In genomic region chr15:77915261-77915960, GRCh38 we compare ENCODE assay signal across 17 cellular contexts.
DNase-seq lines count a peak whose midpoint lies in the region; ATAC-seq and TF ChIP-seq lines count a peak whose summit lies in the region.
"Had no signal": no experiment of that assay in that cellular context is flagged by ENCODE, and none has a peak within 500 bp of the region (broad histone marks: within the 10 kb centered on the region; RNA-seq: fewer than 3 reads in every experiment).

No MANE protein-coding gene starts in this region.

- peaks cover 21% of the 10 kb centered on the region for H3K27me3 Mint-ChIP-seq in activated naive CD8-positive, alpha-beta T cell treated with anti-CD3 and anti-CD28 coated beads, Interleukin-2, amount 10 ng/mL, durations not matched to agents 7 days and 5 days
- H3K27me3 Mint-ChIP-seq in activated naive CD8-positive, alpha-beta T cell treated with anti-CD3 and anti-CD28 coated beads, Interleukin-2, amount 50 U/mL, for 24 hours = peaks cover 12% of the 10 kb centered on the region

- no peak overlapping the region for H3K27ac Mint-ChIP-seq in activated naive CD8-positive, alpha-beta T cell treated with anti-CD3 and anti-CD28 coated beads, Interleukin-2, amount 10 ng/mL, durations not matched to agents 7 days and 5 days
- no peak overlapping the region for H3K27ac Mint-ChIP-seq in activated naive CD8-positive, alpha-beta T cell treated with anti-CD3 and anti-CD28 coated beads, Interleukin-2, amount 50 U/mL, for 24 hours

- no CpG with 5 or more reads among the region's 19 CpGs for WGBS in neuronal stem cell (ENCODE audit: extremely low coverage in 2 of 2, insufficient read length in 2 of 2, insufficient replicate concordance in 1 of 2), 2 donors

- no peaks in the 10 kb centered on the region for H3K4me1 Mint-ChIP-seq in activated naive CD8-positive, alpha-beta T cell treated with anti-CD3 and anti-CD28 coated beads, Interleukin-2, amount 10 ng/mL, durations not matched to agents 7 days and 5 days
- no peaks in the 10 kb centered on the region for H3K4me1 Mint-ChIP-seq in activated naive CD8-positive, alpha-beta T cell treated with anti-CD3 and anti-CD28 coated beads, Interleukin-2, amount 50 U/mL, for 24 hours

- no peak overlapping the region for H2BK12ac ChIP-seq in neuronal stem cell (ENCODE audit: low read length)

- H4K8ac ChIP-seq in neuronal stem cell (ENCODE audit: low read depth, low read length) = no peak overlapping the region

- H3K9me3 Mint-ChIP-seq in activated naive CD8-positive, alpha-beta T cell treated with anti-CD3 and anti-CD28 coated beads, Interleukin-2, amount 10 ng/mL, durations not matched to agents 7 days and 5 days = no peaks in the 10 kb centered on the region
- no peaks in the 10 kb centered on the region for H3K9me3 Mint-ChIP-seq in activated naive CD8-positive, alpha-beta T cell treated with anti-CD3 and anti-CD28 coated beads, Interleukin-2, amount 50 U/mL, for 24 hours

- H3K23ac ChIP-seq in neuronal stem cell (ENCODE audit: low read depth, low read length, poor library complexity) = no peak overlapping the region

- H3K18ac ChIP-seq in neuronal stem cell (ENCODE audit: low read length) = no peak overlapping the region

- peaks cover 0 to 4% (median 0%) of the 10 kb centered on the region in 3 experiments for H3K27me3 ChIP-seq in neuronal stem cell (ENCODE audit: control insufficient read depth in 3 of 3, insufficient read depth in 3 of 3, low read depth in 1 of 3, low read length in 3 of 3)

- no peak for ATAC-seq in activated naive CD8-positive, alpha-beta T cell treated with anti-CD3 and anti-CD28 coated beads, Interleukin-2, amount 10 ng/mL, durations not matched to agents 7 days and 5 days (ENCODE audit: low read depth)
- ATAC-seq in activated naive CD8-positive, alpha-beta T cell treated with anti-CD3 and anti-CD28 coated beads, Interleukin-2, amount 50 U/mL, for 24 hours = no peak
- no peak for ATAC-seq in HG03039 (IDR thresholded peaks at IDR 0.05; ENCODE audit: unreplicated experiment)
- ATAC-seq: A549, GM12878 had no signal

- no peak overlapping the region for H3K4ac ChIP-seq in neuronal stem cell (ENCODE audit: low read length)

- no peaks in the 10 kb centered on the region for H3K4me1 ChIP-seq in neuronal stem cell (ENCODE audit: control insufficient read depth in 2 of 2, insufficient read depth in 1 of 2, low read depth in 1 of 2, low read length in 2 of 2)
- H3K4me1 ChIP-seq: A549, HAP-1 had no signal

- peak overlapping the region; percentile 5 for H2BK5ac ChIP-seq in neuronal stem cell (ENCODE audit: low read length)

- no peak overlapping the region for H3K4me3 ChIP-seq in neuronal stem cell (ENCODE audit: low read length in 2 of 2)
- no peak overlapping the region for H3K4me3 ChIP-seq in foreskin fibroblast (ENCODE audit: low read depth in 1 of 2, low read length in 2 of 2)
- H3K4me3 ChIP-seq: A549, GM12878, HAP-1 had no signal

- H3K9ac ChIP-seq in neuronal stem cell (ENCODE audit: low read depth, low read length, poor library complexity) = no peak overlapping the region

- POLR2A ChIA-PET in activated naive CD8-positive, alpha-beta T cell treated with anti-CD3 and anti-CD28 coated beads, Interleukin-2, amount 10 ng/mL, durations not matched to agents 7 days and 5 days (lab: Charles Lee) = no interaction called here

- H2BK15ac ChIP-seq in neuronal stem cell (ENCODE audit: low read length) = no peak overlapping the region

- no peaks in the 10 kb centered on the region for H3K79me1 ChIP-seq in neuronal stem cell (ENCODE audit: low read depth, low read length)

- no peak overlapping the region for H4K91ac ChIP-seq in neuronal stem cell (ENCODE audit: low read depth, low read length, poor library complexity)

- no peak for TF ChIP-seq CTCF in foreskin fibroblast (IDR thresholded peaks at IDR 0.05; ENCODE audit: low read depth, low read length)

- no peak overlapping the region for H3K4me2 ChIP-seq in neuronal stem cell (ENCODE audit: insufficient read depth, low read length, poor library complexity, severe bottlenecking)
- H3K4me2 ChIP-seq: A549 had no signal

- DNase-seq in activated naive CD8-positive, alpha-beta T cell treated with anti-CD3 and anti-CD28 coated beads, Interleukin-2, amount 10 ng/mL, durations not matched to agents 7 days and 5 days = peak; percentile 4
- DNase-seq in activated naive CD8-positive, alpha-beta T cell treated with anti-CD3 and anti-CD28 coated beads, Interleukin-2, amount 50 U/mL, for 24 hours = no peak
- peak; percentile 40 for DNase-seq in activated CD8-positive, alpha-beta memory T cell treated with anti-CD3 and anti-CD28 coated beads, Interleukin-2, amount 50 U/mL, for 48 hours
- DNase-seq in neuronal stem cell (ENCODE audit: low spot score) = no peak
- no peak for DNase-seq in foreskin fibroblast
- DNase-seq in NCI-H2107 treated with DMSO at 0.1 percent for 48 hours (lab: John Stamatoyannopoulos, UW; ENCODE audit: unreplicated experiment) = no peak
- DNase-seq: COR-L47, DMS53, IMR-90, NCI-H1930, NCI-H2171 treated with DMSO at 0.1 percent for 48 hours, NCI-H510A had no signal

- H3K36me3 Mint-ChIP-seq in activated naive CD8-positive, alpha-beta T cell treated with anti-CD3 and anti-CD28 coated beads, Interleukin-2, amount 10 ng/mL, durations not matched to agents 7 days and 5 days = no peaks in the 10 kb centered on the region
- no peaks in the 10 kb centered on the region for H3K36me3 Mint-ChIP-seq in activated naive CD8-positive, alpha-beta T cell treated with anti-CD3 and anti-CD28 coated beads, Interleukin-2, amount 50 U/mL, for 24 hours (ENCODE audit: low read depth)

- H3K27ac ChIP-seq in neuronal stem cell (replicated peaks; ENCODE audit: low read length) = no peak overlapping the region
- H3K27ac ChIP-seq: A549, C4-2B had no signal

- no peaks in the 10 kb centered on the region for H3K9me3 ChIP-seq in neuronal stem cell (replicated peaks in 1 of 2; ENCODE audit: control insufficient read depth in 2 of 2, insufficient read depth in 1 of 2, low read depth in 1 of 2, low read length in 2 of 2)
- H3K9me3 ChIP-seq: A549, HAP-1 had no signal

- H2BK120ac ChIP-seq in neuronal stem cell (ENCODE audit: low read depth, low read length) = no peak overlapping the region

- H2AFZ ChIP-seq in neuronal stem cell (ENCODE audit: low read length) = no peak overlapping the region

- no peak overlapping the region for H3K14ac ChIP-seq in neuronal stem cell (ENCODE audit: low read length)

- H2AK5ac ChIP-seq in neuronal stem cell (ENCODE audit: low read depth, low read length) = no peak overlapping the region

- H3K36me3 ChIP-seq in neuronal stem cell (replicated peaks in 1 of 2; ENCODE audit: control insufficient read depth in 2 of 2, insufficient read depth in 2 of 2, low read length in 2 of 2) = no peaks in the 10 kb centered on the region
- H3K36me3 ChIP-seq: HAP-1 had no signal

- H3K4me3 Mint-ChIP-seq in activated naive CD8-positive, alpha-beta T cell treated with anti-CD3 and anti-CD28 coated beads, Interleukin-2, amount 10 ng/mL, durations not matched to agents 7 days and 5 days = no peak overlapping the region
- H3K4me3 Mint-ChIP-seq in activated naive CD8-positive, alpha-beta T cell treated with anti-CD3 and anti-CD28 coated beads, Interleukin-2, amount 50 U/mL, for 24 hours = no peak overlapping the region

Comparison
In these comparisons a context has a peak if more than half of its experiments do, and no peak if none do; other contexts are left out.
1. DNase-seq: peak in activated naive CD8-positive, alpha-beta T cell treated with anti-CD3 and anti-CD28 coated beads, Interleukin-2, amount 10 ng/mL, durations not matched to agents 7 days and 5 days (single experiment) and activated CD8-positive, alpha-beta memory T cell treated with anti-CD3 and anti-CD28 coated beads, Interleukin-2, amount 50 U/mL, for 48 hours (single experiment); none in activated naive CD8-positive, alpha-beta T cell treated with anti-CD3 and anti-CD28 coated beads, Interleukin-2, amount 50 U/mL, for 24 hours (single experiment), neuronal stem cell (single experiment), foreskin fibroblast (0 of 2) and NCI-H2107 treated with DMSO at 0.1 percent for 48 hours (single experiment).